In genomic region chr1:110341872-110342331, GRCh38 we compare ENCODE assay signal across 10 cellular contexts. TPM values are rescaled to one million over a fixed set of nuclear protein-coding genes. Genes with fewer than 3 reads are reported as not detected.
DNase-seq lines count a peak whose midpoint lies in the region; ATAC-seq, FAIRE-seq and TF ChIP-seq lines count a peak whose summit lies in the region.
"Had no signal": no experiment of that assay in that cellular context is flagged by ENCODE, and none has a peak within 500 bp of the region (broad histone marks: within the 10 kb centered on the region; RNA-seq: fewer than 3 reads in every experiment).

No MANE protein-coding gene starts in this region.

- H3K4me3 ChIP-seq in AG04449 (ENCODE audit: low read depth, low read length) (peak overlapping the region; percentile 31), adipocyte (ENCODE audit: low read length) (peak overlapping the region; percentile 65), kidney epithelial cell (ENCODE audit: low read depth, low read length) (peak overlapping the region; percentile 17)

- ATAC-seq in stimulated activated naive CD8-positive, alpha-beta T cell treated with anti-CD3 and anti-CD28 coated beads, Interleukin-15, Interleukin-2, amounts not matched to agents 100 U/mL and 50 U/mL, for 24 hours = no peak
- ATAC-seq in HG03378 (IDR thresholded peaks at IDR 0.05; ENCODE audit: unreplicated experiment) = no peak

- peak overlapping the region; percentile 37 for H3K9ac ChIP-seq in adipocyte (ENCODE audit: low read length)

- CTCF ChIA-PET in AG04449 (lab: Yijun Ruan, JAX) = interaction anchor here (1.3 to 11.4 kb wide), 3 partner anchors 32 to 132 kb away, joined by 3 to 150 read pairs (median 4); partner anchors contain the start of gene KCNC4
- CTCF ChIA-PET in GM10248 (lab: Yijun Ruan, JAX) = interaction anchor here (1.4 kb wide), 1 partner anchor 22 kb away, joined by 3 read pairs; no protein-coding TSS in a partner anchor

- DNase-seq in AG04449 (ENCODE audit: low read depth, low spot score) (no peak), GM12891 (ENCODE audit: insufficient read length, low spot score) (no peak), adipocyte (ENCODE audit: low read depth) (no peak), kidney epithelial cell (ENCODE audit: low read depth) (no peak), NCI-H128 (lab: John Stamatoyannopoulos, UW; ENCODE audit: unreplicated experiment) (no peak), GM10248 (ENCODE audit: extremely low spot score) (no peak)
- DNase-seq in stimulated activated naive CD8-positive, alpha-beta T cell treated with anti-CD3 and anti-CD28 coated beads, Interleukin-15, Interleukin-2, amounts not matched to agents 100 U/mL and 50 U/mL, for 24 hours = no peak
- DNase-seq: NCI-H1092 treated with DMSO at 0.1 percent for 48 hours had no signal

- H3K4me1 ChIP-seq in adipocyte (ENCODE audit: control insufficient read depth, insufficient read depth, low read length) = peaks cover 55% of the 10 kb centered on the region

- peaks cover 28% of the 10 kb centered on the region for H3K36me3 ChIP-seq in adipocyte (ENCODE audit: control insufficient read depth, insufficient read depth, low read length, severe bottlenecking)
- no peaks in the 10 kb centered on the region for H3K36me3 ChIP-seq in kidney epithelial cell (ENCODE audit: control insufficient read depth, insufficient read depth, low read length)

- H3K9me3 ChIP-seq in adipocyte (ENCODE audit: control insufficient read depth, low read length) = no peaks in the 10 kb centered on the region
- H3K9me3 ChIP-seq: esophagus muscularis mucosa had no signal

- H3K27me3 ChIP-seq in adipocyte (replicated peaks; ENCODE audit: control insufficient read depth, insufficient read depth, low read length) = no peaks in the 10 kb centered on the region
- H3K27me3 ChIP-seq in kidney epithelial cell (ENCODE audit: control insufficient read depth, insufficient read depth, low read length) = no peaks in the 10 kb centered on the region
- H3K27me3 ChIP-seq: esophagus muscularis mucosa had no signal

- no peak for TF ChIP-seq CTCF in AG04449 (IDR thresholded peaks at IDR 0.05; ENCODE audit: insufficient read depth, low read length, missing control alignments)
- no peak for TF ChIP-seq CTCF in kidney epithelial cell (IDR thresholded peaks at IDR 0.05; ENCODE audit: insufficient read depth, low read length, poor library complexity, severe bottlenecking)
- TF ChIP-seq CTCF in GM10248 (IDR thresholded peaks at IDR 0.05; ENCODE audit: control extremely low read depth, extremely low read depth, low read depth, missing control alignments) = no peak

- 0 out of 2 replicates have a peak, but pooled peaks have one; percentile 31 for TF ChIP-seq POLR2A in GM12891 (IDR thresholded peaks at IDR 0.05; ENCODE audit: low read depth, low read length)

- POLR2A ChIA-PET in AG04449 (lab: Yijun Ruan, JAX) (no interaction called here), GM10248 (lab: Yijun Ruan, JAX) (no interaction called here)

- FAIRE-seq in GM12891 (lab: Jason Lieb, UNC) = no peak

TF ChIP-seq in GM12891, 5 proteins besides CTCF, POLR2A, EP300 and RAD21:
- TF ChIP-seq POLR2AphosphoS5 (IDR thresholded peaks at IDR 0.05; ENCODE audit: low read depth, low read length) = peak; percentile 22; the same call in 1 of the 2 replicates
- TF ChIP-seq TAF1 (IDR thresholded peaks at IDR 0.05; ENCODE audit: low read depth, low read length) = no peak

RNA-seq across cellular contexts. Expression of gene RBM15, which starts 2.7 kb away (rescaled TPM):
- polyA plus RNA-seq in GM12891 (2012; ENCODE audit: low read depth, missing spikeins) = 13.4 TPM
- 23.1 and 28.2 TPM in 2 replicates for total RNA-seq in kidney epithelial cell

RNA-seq across cellular contexts. Expression of gene SLC16A4, which starts 48.9 kb away (rescaled TPM):
- 0.12 TPM for polyA plus RNA-seq in GM12891 (2012; ENCODE audit: low read depth, missing spikeins)
- total RNA-seq in kidney epithelial cell = 15.4 and 25.4 TPM in 2 replicates
